12 cellular contexts compared by ENCODE assay signal in genomic region chr22:20111689-20112622, GRCh38. TPM values are rescaled to one million over a fixed set of nuclear protein-coding genes. Genes with fewer than 3 reads are reported as not detected.
DNase-seq lines count a peak whose midpoint lies in the region; ATAC-seq, FAIRE-seq and TF ChIP-seq lines count a peak whose summit lies in the region.
"Had no signal": no experiment of that assay in that cellular context is flagged by ENCODE, and none has a peak within 500 bp of the region (broad histone marks: within the 10 kb centered on the region; RNA-seq: fewer than 3 reads in every experiment).

No MANE protein-coding gene starts in this region.

- DNase-seq in Right ventricle myocardium inferior (ENCODE audit: missing footprints), result peak; percentile 31
- no peak for DNase-seq in right atrium auricular region (ENCODE audit: low spot score)
- no peak for DNase-seq in activated CD4-positive, alpha-beta memory T cell treated with anti-CD3 and anti-CD28 coated beads for 36 hours
- peak; percentile 49 for DNase-seq in kidney
- DNase-seq in NCI-H524 (lab: John Stamatoyannopoulos, UW), result no peak
- DNase-seq in GM19239 (ENCODE audit: insufficient read length, low spot score), result no peak
- no peak for DNase-seq in uterus
- DNase-seq: NCI-H2081 treated with DMSO at 0.1 percent for 48 hours, RPMI8226 had no signal

- H3K36me3 Mint-ChIP-seq in activated CD4-positive, alpha-beta memory T cell treated with anti-CD3 and anti-CD28 coated beads for 36 hours, result peaks cover 22% of the 10 kb centered on the region

- intact Hi-C loops in Right ventricle myocardium inferior (cut with DNase I) (loop anchor here (10.0 kb wide), 1 partner anchor 257 kb away; the partner anchor contains the start of genes GNB1L and RTL10), kidney (cut with DNase I) (loop anchor here (10.0 kb wide), 1 partner anchor 87 kb away; the partner anchor contains the start of gene TANGO2), uterus (cut with DNase I; ENCODE audit: low total_unique reads) (loop anchor here (10.0 kb wide), 1 partner anchor 137 kb away; no protein-coding TSS in a partner anchor)
- intact Hi-C loops in activated CD4-positive, alpha-beta memory T cell treated with anti-CD3 and anti-CD28 coated beads for 36 hours (cut with micrococcal nuclease), result no loop called here

- H3K36me3 ChIP-seq in right atrium auricular region (peaks cover 81% of the 10 kb centered on the region), kidney (ENCODE audit: control insufficient read depth in 1 of 2, insufficient read depth in 2 of 2, low read length in 2 of 2) (peaks cover 20 to 39% of the 10 kb centered on the region in 2 donors), thymus (ENCODE audit: control insufficient read depth, insufficient read depth) (peaks cover 81% of the 10 kb centered on the region), uterus (no peaks in the 10 kb centered on the region)

- H3K9me3 ChIP-seq in right atrium auricular region (no peaks in the 10 kb centered on the region), kidney (ENCODE audit: control insufficient read depth in 1 of 2, low read length in 2 of 2) (no peaks in the 10 kb centered on the region), thymus (ENCODE audit: control insufficient read depth) (no peaks in the 10 kb centered on the region), uterus (no peaks in the 10 kb centered on the region)

- POLR2A ChIA-PET in activated CD4-positive, alpha-beta memory T cell treated with anti-CD3 and anti-CD28 coated beads for 36 hours (lab: Charles Lee), result no interaction called here

- peak overlapping the region; percentile 81 for H3K27ac Mint-ChIP-seq in activated CD4-positive, alpha-beta memory T cell treated with anti-CD3 and anti-CD28 coated beads for 36 hours

- TF ChIP-seq POLR2A in uterus (IDR thresholded peaks at IDR 0.05), result no peak

- TF ChIP-seq CTCF in right atrium auricular region (IDR thresholded peaks at IDR 0.05), result no peak
- TF ChIP-seq CTCF in kidney (IDR thresholded peaks at IDR 0.05; ENCODE audit: borderline replicate concordance, extremely low read depth, insufficient read depth), result no peak
- no peak for TF ChIP-seq CTCF in uterus (IDR thresholded peaks at IDR 0.05)

- H3K9ac ChIP-seq in kidney (ENCODE audit: low read length in 2 of 2), result no peak overlapping the region

- H3K4me1 ChIP-seq in right atrium auricular region (peaks cover 0 to 18% of the 10 kb centered on the region in 2 donors), kidney (ENCODE audit: control insufficient read depth in 1 of 2, insufficient read depth in 1 of 2, low read depth in 1 of 2, low read length in 2 of 2) (peaks cover 0 to 9% of the 10 kb centered on the region in 2 donors), thymus (ENCODE audit: control insufficient read depth, insufficient read depth, low read length) (peaks cover 39% of the 10 kb centered on the region), uterus (peaks cover 4 to 7% of the 10 kb centered on the region in 2 donors)

- no peak for ATAC-seq in Right ventricle myocardium inferior

- H3K27me3 ChIP-seq in right atrium auricular region, result no peaks in the 10 kb centered on the region
- H3K27me3 ChIP-seq in thymus (ENCODE audit: control insufficient read depth, insufficient read depth), result no peaks in the 10 kb centered on the region
- no peaks in the 10 kb centered on the region for H3K27me3 ChIP-seq in uterus

- H3K4me3 Mint-ChIP-seq in activated CD4-positive, alpha-beta memory T cell treated with anti-CD3 and anti-CD28 coated beads for 36 hours, result no peak overlapping the region

- WGBS in thymus, result 32% methylated on average over 7 of the region's 7 CpGs

- no peaks in the 10 kb centered on the region for H3K27me3 Mint-ChIP-seq in activated CD4-positive, alpha-beta memory T cell treated with anti-CD3 and anti-CD28 coated beads for 36 hours

- FAIRE-seq in kidney (lab: Jason Lieb, UNC) (no peak), GM19239 (lab: Jason Lieb, UNC) (no peak)
- FAIRE-seq: bronchial epithelial cell, HTR-8/SVneo had no signal

- no peak overlapping the region for H3K27ac ChIP-seq in right atrium auricular region
- H3K27ac ChIP-seq in kidney (ENCODE audit: low read depth in 2 of 2, low read length in 2 of 2), result no peak overlapping the region
- peak overlapping the region; percentile 90 for H3K27ac ChIP-seq in thymus (ENCODE audit: low read depth)
- no peak overlapping the region for H3K27ac ChIP-seq in uterus

- H3K4me1 Mint-ChIP-seq in activated CD4-positive, alpha-beta memory T cell treated with anti-CD3 and anti-CD28 coated beads for 36 hours (ENCODE audit: low read depth), result peaks cover 19% of the 10 kb centered on the region

- CTCF ChIA-PET in activated CD4-positive, alpha-beta memory T cell treated with anti-CD3 and anti-CD28 coated beads for 36 hours (lab: Charles Lee), result interaction anchor here (0.6 to 1.7 kb wide), 8 partner anchors 10 to 476 kb away, joined by 3 to 14 read pairs (median 3); no protein-coding TSS in a partner anchor

- no peaks in the 10 kb centered on the region for H3K9me3 Mint-ChIP-seq in activated CD4-positive, alpha-beta memory T cell treated with anti-CD3 and anti-CD28 coated beads for 36 hours

- H3K4me3 ChIP-seq in right atrium auricular region, result no peak overlapping the region
- no peak overlapping the region for H3K4me3 ChIP-seq in kidney (ENCODE audit: low read length in 2 of 2)
- H3K4me3 ChIP-seq in thymus (ENCODE audit: low read length), result no peak overlapping the region
- no peak overlapping the region for H3K4me3 ChIP-seq in uterus

RNA-seq across cellular contexts. Expression of gene RANBP1, which starts 3.9 kb away (rescaled TPM):
- total RNA-seq in Right ventricle myocardium inferior, result 42.7 TPM
- 10 to 100 TPM; 63.6 to 96.5 TPM for total RNA-seq in right atrium auricular region
- 100 to 1,000 TPM; 359 to 372 TPM for total RNA-seq in activated CD4-positive, alpha-beta memory T cell treated with anti-CD3 and anti-CD28 coated beads for 36 hours
- total RNA-seq in kidney, result 67.2 TPM
- polyA plus RNA-seq in kidney (ENCODE audit: insufficient read depth, low read depth, low replicate concordance), result 80.5 TPM
- polyA plus RNA-seq in thymus, result 78.9 TPM
- total RNA-seq in uterus, result 100 to 1,000 TPM in 2 of 4 donors, 10 to 100 TPM in 2; 57.6 to 233 (median 135) TPM

RNA-seq across cellular contexts. Expression of gene TRMT2A, which starts 5.1 kb away (rescaled TPM):
- 24.5 TPM for total RNA-seq in Right ventricle myocardium inferior
- total RNA-seq in right atrium auricular region, result 10 to 100 TPM; 16.0 to 17.6 TPM
- 10 to 100 TPM; 70.6 to 75.8 TPM for total RNA-seq in activated CD4-positive, alpha-beta memory T cell treated with anti-CD3 and anti-CD28 coated beads for 36 hours
- total RNA-seq in kidney, result 50.0 TPM
- 37.3 TPM for polyA plus RNA-seq in kidney (ENCODE audit: insufficient read depth, low read depth, low replicate concordance)
- 92.4 TPM for polyA plus RNA-seq in thymus
- 100 to 1,000 TPM in 1 of 4 donors, 10 to 100 TPM in 3; 30.9 to 123 (median 45.3) TPM for total RNA-seq in uterus

RNA-seq across cellular contexts. Expression of gene ZDHHC8, which starts 19.6 kb away (rescaled TPM):
- total RNA-seq in Right ventricle myocardium inferior (44.4 TPM), right atrium auricular region (10 to 100 TPM; 13.5 to 16.6 TPM), kidney (57.1 TPM), uterus (10 to 100 TPM in 3 of 4 donors, 1 to 10 TPM in 1; 2.4 to 87.9 (median 20.1) TPM)
- 10 to 100 TPM; 46.3 to 46.5 TPM for total RNA-seq in activated CD4-positive, alpha-beta memory T cell treated with anti-CD3 and anti-CD28 coated beads for 36 hours
- polyA plus RNA-seq in kidney (ENCODE audit: insufficient read depth, low read depth, low replicate concordance) (18.8 TPM), thymus (35.1 TPM)

RNA-seq across cellular contexts. Expression of gene DGCR8, which starts 31.9 kb away (rescaled TPM):
- total RNA-seq in Right ventricle myocardium inferior, result 18.0 TPM
- total RNA-seq in right atrium auricular region, result 10 to 100 TPM in 1 of 2 donors, 1 to 10 TPM in 1; 8.3 to 12.1 TPM
- total RNA-seq in activated CD4-positive, alpha-beta memory T cell treated with anti-CD3 and anti-CD28 coated beads for 36 hours, result 10 to 100 TPM; 33.4 to 34.3 TPM
- 40.1 TPM for total RNA-seq in kidney
- 12.2 TPM for polyA plus RNA-seq in kidney (ENCODE audit: insufficient read depth, low read depth, low replicate concordance)
- polyA plus RNA-seq in thymus, result 22.5 TPM
- total RNA-seq in uterus, result 10 to 100 TPM; 13.2 to 56.2 (median 33.5) TPM

RNA-seq across cellular contexts. Expression of gene CCDC188, which starts 38.9 kb away (rescaled TPM):
- 0.32 TPM for total RNA-seq in Right ventricle myocardium inferior
- under 1 TPM in 1 of 2 donors, not detected in 1; 0.43 TPM for total RNA-seq in right atrium auricular region
- total RNA-seq in activated CD4-positive, alpha-beta memory T cell treated with anti-CD3 and anti-CD28 coated beads for 36 hours, result under 1 TPM in 1 of 2 experiments, not detected in 1; 0.52 TPM
- 2.8 TPM for total RNA-seq in kidney
- polyA plus RNA-seq in kidney (ENCODE audit: insufficient read depth, low read depth, low replicate concordance), result 0.54 TPM
- 0.84 TPM for polyA plus RNA-seq in thymus
- 1 to 10 TPM in 2 of 4 donors, not detected in 2; 2.7 to 4.3 TPM for total RNA-seq in uterus
- total RNA-seq: bronchial epithelial cell had no signal

Comparison
In these comparisons a context has a peak if more than half of its experiments do, and no peak if none do; other contexts are left out.
1. DNase-seq: peak in Right ventricle myocardium inferior (single experiment) and kidney (single experiment); none in right atrium auricular region (single experiment), activated CD4-positive, alpha-beta memory T cell treated with anti-CD3 and anti-CD28 coated beads for 36 hours (single experiment), NCI-H524 (0 of 2), GM19239 (single experiment) and uterus (0 of 2).